ENCODE assay signal across 8 cellular contexts in genomic region chr10:119541046-119541445, GRCh38.
DNase-seq lines count a peak whose midpoint lies in the region; ATAC-seq and FAIRE-seq lines count a peak whose summit lies in the region.

No MANE protein-coding gene starts in this region.

- peak overlapping the region; percentile 71; the same call in 1 of the 2 replicates for H3K4me3 ChIP-seq in HUES48 (ENCODE audit: low read depth, low read length)
- peak overlapping the region; percentile 84 for H3K4me3 ChIP-seq in adipocyte (ENCODE audit: low read length)
- H3K4me3 ChIP-seq in mucosa of stomach (ENCODE audit: low read length), result no peak overlapping the region

- no peak for ATAC-seq in GM21529 (IDR thresholded peaks at IDR 0.05; ENCODE audit: unreplicated experiment)
- ATAC-seq in GM21390 (IDR thresholded peaks at IDR 0.05; ENCODE audit: unreplicated experiment), result no peak

- DNase-seq in AG08395 (ENCODE audit: low spot score) (peak; percentile 42), adipocyte (ENCODE audit: low read depth) (peak; percentile 43), urothelium cell line (ENCODE audit: low spot score) (no peak), NCI-H526 (lab: John Stamatoyannopoulos, UW) (no peak)

- H3K9me3 ChIP-seq in HUES48 (ENCODE audit: control insufficient read depth, insufficient read depth, low read length), result no peaks in the 10 kb centered on the region
- no peaks in the 10 kb centered on the region for H3K9me3 ChIP-seq in adipocyte (ENCODE audit: control insufficient read depth, low read length)
- H3K9me3 ChIP-seq in mucosa of stomach (ENCODE audit: control insufficient read depth, low read length), result no peaks in the 10 kb centered on the region

- no peak for FAIRE-seq in urothelium cell line (lab: Jason Lieb, UNC)

- H3K36me3 ChIP-seq in HUES48 (ENCODE audit: control insufficient read depth, insufficient read depth, low read length) (no peaks in the 10 kb centered on the region), adipocyte (ENCODE audit: control insufficient read depth, insufficient read depth, low read length, severe bottlenecking) (no peaks in the 10 kb centered on the region), mucosa of stomach (ENCODE audit: control insufficient read depth, insufficient read depth, low read length) (no peaks in the 10 kb centered on the region)

- no peak overlapping the region for H3K9ac ChIP-seq in HUES48 (ENCODE audit: low read depth, low read length)
- H3K9ac ChIP-seq in adipocyte (ENCODE audit: low read length), result no peak overlapping the region
- H3K9ac ChIP-seq in mucosa of stomach (ENCODE audit: low read length), result peak overlapping the region; percentile 31

- peaks cover 14% of the 10 kb centered on the region; the same call in 1 of the 2 replicates for H3K4me1 ChIP-seq in HUES48 (ENCODE audit: control insufficient read depth, insufficient read depth, low read length)
- H3K4me1 ChIP-seq in adipocyte (ENCODE audit: control insufficient read depth, insufficient read depth, low read length), result peaks cover 18% of the 10 kb centered on the region
- H3K4me1 ChIP-seq in mucosa of stomach (ENCODE audit: control insufficient read depth, insufficient read depth, low read length), result peaks cover 8% of the 10 kb centered on the region

- peaks cover 54% of the 10 kb centered on the region for H3K27me3 ChIP-seq in HUES48 (ENCODE audit: control insufficient read depth, insufficient read depth, low read length)
- H3K27me3 ChIP-seq in adipocyte (replicated peaks; ENCODE audit: control insufficient read depth, insufficient read depth, low read length), result no peaks in the 10 kb centered on the region
- H3K27me3 ChIP-seq in mucosa of stomach (ENCODE audit: control insufficient read depth, insufficient read depth, low read length), result no peaks in the 10 kb centered on the region

- H3K27ac ChIP-seq in HUES48 (ENCODE audit: low read depth, low read length), result no peak overlapping the region

Comparison
In these comparisons a context has a peak if more than half of its experiments do, and no peak if none do; other contexts are left out.
1. DNase-seq: peak in AG08395 (single experiment) and adipocyte (single experiment); none in urothelium cell line (single experiment) and NCI-H526 (0 of 2).